ENCODE assay signal across 8 cellular contexts in genomic region chr12:116392061-116392460, GRCh38.
"Had no signal": no experiment of that assay in that cellular context is flagged by ENCODE, and none has a peak within 500 bp of the region (broad histone marks: within the 10 kb centered on the region; RNA-seq: fewer than 3 reads in every experiment).

No MANE protein-coding gene starts in this region.

- H3K27ac ChIP-seq: gastroesophageal sphincter, uterus had no signal

- H3K4me1 ChIP-seq: breast epithelium had no signal

- H3K36me3 ChIP-seq: breast epithelium, gastroesophageal sphincter, uterus had no signal

- ATAC-seq: gastroesophageal sphincter, SK-N-SH treated with all-trans-retinoic acid at 6 μM for 48 hours had no signal

- H3K4me3 ChIP-seq: breast epithelium, gastroesophageal sphincter, skin epidermis, uterus had no signal

- H3K9me3 ChIP-seq: uterus had no signal

- DNase-seq: activated B cell treated with CpG ODN at 0.5 μM for 24 hours; activated CD4-positive, alpha-beta T cell treated with anti-CD3 and anti-CD28 coated beads, Interleukin-2, amount 50 U/mL, for 1 hour; retina; uterus had no signal

- H3K27me3 ChIP-seq: breast epithelium, gastroesophageal sphincter, uterus had no signal
